In the genomic region with DNA sequence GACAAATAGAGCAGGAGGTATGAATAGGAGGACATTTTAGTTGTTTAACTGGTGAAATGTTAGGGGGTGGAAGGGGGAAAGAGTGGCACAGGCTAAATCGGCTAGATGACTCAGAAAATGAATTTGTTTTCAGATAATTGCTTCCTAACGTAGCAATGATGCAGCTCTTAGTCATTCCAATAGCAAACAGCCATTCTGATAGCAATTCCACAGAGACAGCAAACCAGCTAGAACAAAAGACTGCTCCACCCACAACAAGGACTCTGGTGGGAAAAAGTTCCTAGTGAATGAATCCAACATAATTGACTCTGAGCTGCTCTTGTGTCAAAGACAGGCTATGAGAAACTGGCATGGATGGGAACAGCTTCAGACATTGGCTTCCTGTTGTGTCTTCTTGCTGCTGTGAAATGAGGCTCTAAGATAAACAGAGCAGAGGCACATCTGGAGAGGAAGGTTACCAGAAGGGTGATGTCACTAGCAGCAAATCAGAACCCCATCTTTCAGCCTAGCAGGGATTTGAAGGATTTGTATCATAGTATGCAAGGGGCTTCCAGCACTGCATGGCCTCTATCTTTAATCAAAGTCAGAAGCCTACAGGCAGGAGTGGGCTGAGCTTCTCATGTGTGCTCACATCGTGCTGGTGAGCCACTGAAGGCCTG, we compare ENCODE assay signal across 1 cellular context.
TF ChIP-seq lines count a peak whose summit lies in the region.

No MANE protein-coding gene starts in this region.

TF ChIP-seq in SK-N-SH, 30 proteins besides CTCF, POLR2A, EP300 and RAD21 (continued from another document):
- TF ChIP-seq, protein P1, sequence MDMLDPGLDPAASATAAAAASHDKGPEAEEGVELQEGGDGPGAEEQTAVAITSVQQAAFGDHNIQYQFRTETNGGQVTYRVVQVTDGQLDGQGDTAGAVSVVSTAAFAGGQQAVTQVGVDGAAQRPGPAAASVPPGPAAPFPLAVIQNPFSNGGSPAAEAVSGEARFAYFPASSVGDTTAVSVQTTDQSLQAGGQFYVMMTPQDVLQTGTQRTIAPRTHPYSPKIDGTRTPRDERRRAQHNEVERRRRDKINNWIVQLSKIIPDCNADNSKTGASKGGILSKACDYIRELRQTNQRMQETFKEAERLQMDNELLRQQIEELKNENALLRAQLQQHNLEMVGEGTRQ (IDR thresholded peaks at IDR 0.05; ENCODE audit: borderline replicate concordance, low read depth, low read length), result no peak
- TF ChIP-seq PBX3 (IDR thresholded peaks at IDR 0.05) (peak; percentile 82), FOXM1 (IDR thresholded peaks at IDR 0.05; ENCODE audit: low read depth) (peak; percentile 90; the same call in 1 of the 2 replicates), RFX5 (IDR thresholded peaks at IDR 0.05; ENCODE audit: low read length) (no peak), SIN3A (IDR thresholded peaks at IDR 0.05; ENCODE audit: borderline replicate concordance, low read depth, low read length) (0 out of 2 replicates have a peak, but pooled peaks have one; percentile 55), FOXJ3 (CRISPR knock-in tag; IDR thresholded peaks at IDR 0.05) (no peak), GATA2 (CRISPR knock-in tag; IDR thresholded peaks at IDR 0.05) (no peak), NFIC (IDR thresholded peaks at IDR 0.05; ENCODE audit: borderline replicate concordance) (peak; percentile 63; the same call in 1 of the 2 replicates), RXRA (IDR thresholded peaks at IDR 0.05; ENCODE audit: borderline replicate concordance, low read depth) (peak; percentile 59), POLR2AphosphoS5 (IDR thresholded peaks at IDR 0.05; ENCODE audit: low read depth, low read length) (0 out of 2 replicates have a peak, but pooled peaks have one; percentile 54), MXI1 (IDR thresholded peaks at IDR 0.05; ENCODE audit: low read depth, low read length) (no peak), JUND (IDR thresholded peaks at IDR 0.05) (peak; percentile 93), GABPA (IDR thresholded peaks at IDR 0.05; ENCODE audit: low read depth) (peak; percentile 30; the same call in 1 of the 2 replicates), SMC3 (IDR thresholded peaks at IDR 0.05; ENCODE audit: low read depth, low read length) (no peak)
- TF ChIP-seq, protein P2, sequence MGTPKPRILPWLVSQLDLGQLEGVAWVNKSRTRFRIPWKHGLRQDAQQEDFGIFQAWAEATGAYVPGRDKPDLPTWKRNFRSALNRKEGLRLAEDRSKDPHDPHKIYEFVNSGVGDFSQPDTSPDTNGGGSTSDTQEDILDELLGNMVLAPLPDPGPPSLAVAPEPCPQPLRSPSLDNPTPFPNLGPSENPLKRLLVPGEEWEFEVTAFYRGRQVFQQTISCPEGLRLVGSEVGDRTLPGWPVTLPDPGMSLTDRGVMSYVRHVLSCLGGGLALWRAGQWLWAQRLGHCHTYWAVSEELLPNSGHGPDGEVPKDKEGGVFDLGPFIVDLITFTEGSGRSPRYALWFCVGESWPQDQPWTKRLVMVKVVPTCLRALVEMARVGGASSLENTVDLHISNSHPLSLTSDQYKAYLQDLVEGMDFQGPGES (IDR thresholded peaks at IDR 0.05; ENCODE audit: low read depth, low read length), result no peak
- TF ChIP-seq, protein P3, sequence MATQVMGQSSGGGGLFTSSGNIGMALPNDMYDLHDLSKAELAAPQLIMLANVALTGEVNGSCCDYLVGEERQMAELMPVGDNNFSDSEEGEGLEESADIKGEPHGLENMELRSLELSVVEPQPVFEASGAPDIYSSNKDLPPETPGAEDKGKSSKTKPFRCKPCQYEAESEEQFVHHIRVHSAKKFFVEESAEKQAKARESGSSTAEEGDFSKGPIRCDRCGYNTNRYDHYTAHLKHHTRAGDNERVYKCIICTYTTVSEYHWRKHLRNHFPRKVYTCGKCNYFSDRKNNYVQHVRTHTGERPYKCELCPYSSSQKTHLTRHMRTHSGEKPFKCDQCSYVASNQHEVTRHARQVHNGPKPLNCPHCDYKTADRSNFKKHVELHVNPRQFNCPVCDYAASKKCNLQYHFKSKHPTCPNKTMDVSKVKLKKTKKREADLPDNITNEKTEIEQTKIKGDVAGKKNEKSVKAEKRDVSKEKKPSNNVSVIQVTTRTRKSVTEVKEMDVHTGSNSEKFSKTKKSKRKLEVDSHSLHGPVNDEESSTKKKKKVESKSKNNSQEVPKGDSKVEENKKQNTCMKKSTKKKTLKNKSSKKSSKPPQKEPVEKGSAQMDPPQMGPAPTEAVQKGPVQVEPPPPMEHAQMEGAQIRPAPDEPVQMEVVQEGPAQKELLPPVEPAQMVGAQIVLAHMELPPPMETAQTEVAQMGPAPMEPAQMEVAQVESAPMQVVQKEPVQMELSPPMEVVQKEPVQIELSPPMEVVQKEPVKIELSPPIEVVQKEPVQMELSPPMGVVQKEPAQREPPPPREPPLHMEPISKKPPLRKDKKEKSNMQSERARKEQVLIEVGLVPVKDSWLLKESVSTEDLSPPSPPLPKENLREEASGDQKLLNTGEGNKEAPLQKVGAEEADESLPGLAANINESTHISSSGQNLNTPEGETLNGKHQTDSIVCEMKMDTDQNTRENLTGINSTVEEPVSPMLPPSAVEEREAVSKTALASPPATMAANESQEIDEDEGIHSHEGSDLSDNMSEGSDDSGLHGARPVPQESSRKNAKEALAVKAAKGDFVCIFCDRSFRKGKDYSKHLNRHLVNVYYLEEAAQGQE (IDR thresholded peaks at IDR 0.05; ENCODE audit: low read depth, low read length), result no peak
- TF ChIP-seq, protein P4, sequence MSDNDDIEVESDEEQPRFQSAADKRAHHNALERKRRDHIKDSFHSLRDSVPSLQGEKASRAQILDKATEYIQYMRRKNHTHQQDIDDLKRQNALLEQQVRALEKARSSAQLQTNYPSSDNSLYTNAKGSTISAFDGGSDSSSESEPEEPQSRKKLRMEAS (IDR thresholded peaks at IDR 0.05; ENCODE audit: low read depth), result no peak; the same call in none of the 2 replicates
